Comparison of ENCODE assay signal across 8 cellular contexts in genomic region chr20:25862967-25863530, GRCh38.
DNase-seq lines count a peak whose midpoint lies in the region; ATAC-seq and TF ChIP-seq lines count a peak whose summit lies in the region.
"Not testable (repeated sequence)": the region's sequence is repeated elsewhere in the genome, so short reads cannot be mapped to it uniquely, and the experiment has no call there.

No MANE protein-coding gene starts in this region.

- peak overlapping the region; percentile 68 to 91 (median 82) for H3K4me3 Mint-ChIP-seq in naive thymus-derived CD8-positive, alpha-beta T cell

- H3K36me3 Mint-ChIP-seq in naive thymus-derived CD8-positive, alpha-beta T cell, result not testable (repeated sequence)

- peak in 1 of 2 donors; percentile 11 for ATAC-seq in naive thymus-derived CD8-positive, alpha-beta T cell

- H3K4me1 Mint-ChIP-seq in naive thymus-derived CD8-positive, alpha-beta T cell, result peaks cover 37 to 76% (median 65%) of the 10 kb centered on the region in 4 donors

- peak; percentile 10 for TF ChIP-seq CTCF in fibroblast of villous mesenchyme (IDR thresholded peaks at IDR 0.05; ENCODE audit: insufficient read depth, low read depth, low read length)

- H3K27ac Mint-ChIP-seq in naive thymus-derived CD8-positive, alpha-beta T cell, result peak overlapping the region in 2 of 10 donors; percentile 49 to 85

- H3K27me3 ChIP-seq in H7 (ENCODE audit: control insufficient read depth, insufficient read depth, low read length), result peaks cover 94% of the 10 kb centered on the region

- H3K4me3 ChIP-seq in H7 (ENCODE audit: insufficient read depth, low read depth, low read length) (peak overlapping the region; percentile 36), fibroblast of villous mesenchyme (ENCODE audit: low read depth, low read length) (peak overlapping the region; percentile 50)

- not testable (repeated sequence) for H3K36me3 ChIP-seq in H7 (replicated peaks; ENCODE audit: control insufficient read depth, insufficient read depth, low read length)

- H3K9me3 Mint-ChIP-seq in naive thymus-derived CD8-positive, alpha-beta T cell, result not testable (repeated sequence)

- H3K27me3 Mint-ChIP-seq in naive thymus-derived CD8-positive, alpha-beta T cell, result peaks cover 33 to 90% (median 73%) of the 10 kb centered on the region in 5 donors

- POLR2A ChIA-PET in naive thymus-derived CD8-positive, alpha-beta T cell (lab: Charles Lee), result not testable (repeated sequence)

- DNase-seq in D341Med (ENCODE audit: low spot score) (peak; percentile 79), H7 (peak; percentile 81), NCI-H1417 treated with DMSO at 0.1 percent for 48 hours (lab: John Stamatoyannopoulos, UW) (peak; percentile 70), SKM-1 (lab: John Stamatoyannopoulos, UW; ENCODE audit: unreplicated experiment) (peak; percentile 10), fibroblast of villous mesenchyme (ENCODE audit: low read depth) (peak; percentile 81)
- DNase-seq in activated naive CD4-positive, alpha-beta T cell (lab: John Stamatoyannopoulos, UW), result peak; percentile 45 to 65 (median 58)
- DNase-seq in naive thymus-derived CD8-positive, alpha-beta T cell, result peak; percentile 67 to 89 (median 76)
- peak; percentile 90 for DNase-seq in stimulated activated CD8-positive, alpha-beta memory T cell treated with anti-CD3 and anti-CD28 coated beads, Interleukin-4, amount 100 ng/mL, for 48 hours

Comparison
In these comparisons a context has a peak if more than half of its experiments do, and no peak if none do; other contexts are left out.
1. DNase-seq: peak in every context shown above with its lines; median percentile 90 in stimulated activated CD8-positive, alpha-beta memory T cell treated with anti-CD3 and anti-CD28 coated beads, Interleukin-4, amount 100 ng/mL, for 48 hours; 81 in H7; 81 in fibroblast of villous mesenchyme; 79 in D341Med; 76 in naive thymus-derived CD8-positive, alpha-beta T cell; 70 in NCI-H1417 treated with DMSO at 0.1 percent for 48 hours; 58 in activated naive CD4-positive, alpha-beta T cell; 10 in SKM-1.